In the genomic region with DNA sequence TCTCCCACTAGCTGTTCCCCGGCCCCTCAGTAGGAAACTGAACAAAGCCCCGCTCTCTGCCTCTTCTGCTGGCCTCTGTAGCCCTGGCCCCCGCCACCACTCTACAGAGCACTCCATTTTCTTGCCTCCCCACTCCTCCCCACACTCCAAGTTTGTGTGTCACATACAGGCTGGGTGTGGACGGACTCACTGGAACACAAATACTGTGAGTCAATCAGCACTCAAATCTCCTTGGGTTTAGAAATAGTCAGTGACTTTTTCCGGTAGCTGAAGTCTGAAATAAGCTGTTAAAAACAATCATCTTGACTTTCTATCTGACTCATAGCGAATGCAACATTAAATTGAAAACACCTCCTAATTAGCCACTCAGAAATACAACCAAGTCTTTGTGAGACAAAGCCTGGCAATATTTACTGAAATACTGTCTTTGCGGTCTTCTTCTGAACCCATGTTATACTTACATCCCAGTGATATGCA, we compare ENCODE assay signal across 1 cellular context.
TF ChIP-seq lines count a peak whose summit lies in the region.

No MANE protein-coding gene starts in this region.

TF ChIP-seq in GM12878, 131 proteins besides CTCF, POLR2A, EP300 and RAD21 (continues in another document):
- TF ChIP-seq BACH1 (IDR thresholded peaks at IDR 0.05; ENCODE audit: borderline replicate concordance) (peak; percentile 37; the same call in 1 of the 2 replicates), STAT1 (conservative IDR thresholded peaks at IDR 0.05) (no peak), MEF2B (IDR thresholded peaks at IDR 0.05; ENCODE audit: partially characterized antibody, poor library complexity, severe bottlenecking) (peak; percentile 54), EED (IDR thresholded peaks at IDR 0.05; ENCODE audit: low read depth) (no peak), CBX5 (IDR thresholded peaks at IDR 0.05; ENCODE audit: low read depth) (no peak), PAX8 (IDR thresholded peaks at IDR 0.05) (no peak), SPI1 (IDR thresholded peaks at IDR 0.05; ENCODE audit: borderline replicate concordance, insufficient read depth, low read depth, low read length) (no peak), ZSCAN29 (IDR thresholded peaks at IDR 0.05) (no peak), EZH2 (IDR thresholded peaks at IDR 0.05; ENCODE audit: borderline replicate concordance, control insufficient read depth, low read depth, low read length) (no peak), IRF4 (IDR thresholded peaks at IDR 0.05; ENCODE audit: low read depth, low read length) (peak; percentile 69; the same call in 1 of the 2 replicates), HDAC6 (IDR thresholded peaks at IDR 0.05; ENCODE audit: unreplicated experiment) (no peak), NFIC (IDR thresholded peaks at IDR 0.05; ENCODE audit: low read depth, low read length) (0 out of 2 replicates have a peak, but pooled peaks have one; percentile 23), CBX3 (IDR thresholded peaks at IDR 0.05; ENCODE audit: borderline replicate concordance, low read depth) (no peak), MTA2 (IDR thresholded peaks at IDR 0.05; ENCODE audit: low read depth) (peak; percentile 97), CHD2 (IDR thresholded peaks at IDR 0.05; ENCODE audit: borderline replicate concordance, low read depth, low read length) (no peak), MYB (IDR thresholded peaks at IDR 0.05; ENCODE audit: borderline replicate concordance, low read depth, low read length) (no peak), SMC3 (IDR thresholded peaks at IDR 0.05; ENCODE audit: borderline replicate concordance, low read length) (no peak), NFXL1 (IDR thresholded peaks at IDR 0.05; ENCODE audit: borderline replicate concordance) (no peak), GABPA (IDR thresholded peaks at IDR 0.05; ENCODE audit: low read depth) (no peak), NR2F1 (conservative IDR thresholded peaks at IDR 0.05) (peak; percentile 58), NFYA (IDR thresholded peaks at IDR 0.05; ENCODE audit: borderline replicate concordance, low read depth, low read length) (no peak)
- TF ChIP-seq, protein P1, sequence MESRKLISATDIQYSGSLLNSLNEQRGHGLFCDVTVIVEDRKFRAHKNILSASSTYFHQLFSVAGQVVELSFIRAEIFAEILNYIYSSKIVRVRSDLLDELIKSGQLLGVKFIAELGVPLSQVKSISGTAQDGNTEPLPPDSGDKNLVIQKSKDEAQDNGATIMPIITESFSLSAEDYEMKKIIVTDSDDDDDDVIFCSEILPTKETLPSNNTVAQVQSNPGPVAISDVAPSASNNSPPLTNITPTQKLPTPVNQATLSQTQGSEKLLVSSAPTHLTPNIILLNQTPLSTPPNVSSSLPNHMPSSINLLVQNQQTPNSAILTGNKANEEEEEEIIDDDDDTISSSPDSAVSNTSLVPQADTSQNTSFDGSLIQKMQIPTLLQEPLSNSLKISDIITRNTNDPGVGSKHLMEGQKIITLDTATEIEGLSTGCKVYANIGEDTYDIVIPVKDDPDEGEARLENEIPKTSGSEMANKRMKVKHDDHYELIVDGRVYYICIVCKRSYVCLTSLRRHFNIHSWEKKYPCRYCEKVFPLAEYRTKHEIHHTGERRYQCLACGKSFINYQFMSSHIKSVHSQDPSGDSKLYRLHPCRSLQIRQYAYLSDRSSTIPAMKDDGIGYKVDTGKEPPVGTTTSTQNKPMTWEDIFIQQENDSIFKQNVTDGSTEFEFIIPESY (IDR thresholded peaks at IDR 0.05) = no peak
- TF ChIP-seq, protein P2, sequence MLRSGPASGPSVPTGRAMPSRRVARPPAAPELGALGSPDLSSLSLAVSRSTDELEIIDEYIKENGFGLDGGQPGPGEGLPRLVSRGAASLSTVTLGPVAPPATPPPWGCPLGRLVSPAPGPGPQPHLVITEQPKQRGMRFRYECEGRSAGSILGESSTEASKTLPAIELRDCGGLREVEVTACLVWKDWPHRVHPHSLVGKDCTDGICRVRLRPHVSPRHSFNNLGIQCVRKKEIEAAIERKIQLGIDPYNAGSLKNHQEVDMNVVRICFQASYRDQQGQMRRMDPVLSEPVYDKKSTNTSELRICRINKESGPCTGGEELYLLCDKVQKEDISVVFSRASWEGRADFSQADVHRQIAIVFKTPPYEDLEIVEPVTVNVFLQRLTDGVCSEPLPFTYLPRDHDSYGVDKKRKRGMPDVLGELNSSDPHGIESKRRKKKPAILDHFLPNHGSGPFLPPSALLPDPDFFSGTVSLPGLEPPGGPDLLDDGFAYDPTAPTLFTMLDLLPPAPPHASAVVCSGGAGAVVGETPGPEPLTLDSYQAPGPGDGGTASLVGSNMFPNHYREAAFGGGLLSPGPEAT (IDR thresholded peaks at IDR 0.05; ENCODE audit: low read depth) = 0 out of 2 replicates have a peak, but pooled peaks have one; percentile 35
- TF ChIP-seq, protein P3, sequence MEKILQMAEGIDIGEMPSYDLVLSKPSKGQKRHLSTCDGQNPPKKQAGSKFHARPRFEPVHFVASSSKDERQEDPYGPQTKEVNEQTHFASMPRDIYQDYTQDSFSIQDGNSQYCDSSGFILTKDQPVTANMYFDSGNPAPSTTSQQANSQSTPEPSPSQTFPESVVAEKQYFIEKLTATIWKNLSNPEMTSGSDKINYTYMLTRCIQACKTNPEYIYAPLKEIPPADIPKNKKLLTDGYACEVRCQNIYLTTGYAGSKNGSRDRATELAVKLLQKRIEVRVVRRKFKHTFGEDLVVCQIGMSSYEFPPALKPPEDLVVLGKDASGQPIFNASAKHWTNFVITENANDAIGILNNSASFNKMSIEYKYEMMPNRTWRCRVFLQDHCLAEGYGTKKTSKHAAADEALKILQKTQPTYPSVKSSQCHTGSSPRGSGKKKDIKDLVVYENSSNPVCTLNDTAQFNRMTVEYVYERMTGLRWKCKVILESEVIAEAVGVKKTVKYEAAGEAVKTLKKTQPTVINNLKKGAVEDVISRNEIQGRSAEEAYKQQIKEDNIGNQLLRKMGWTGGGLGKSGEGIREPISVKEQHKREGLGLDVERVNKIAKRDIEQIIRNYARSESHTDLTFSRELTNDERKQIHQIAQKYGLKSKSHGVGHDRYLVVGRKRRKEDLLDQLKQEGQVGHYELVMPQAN (conservative IDR thresholded peaks at IDR 0.05) = no peak
- TF ChIP-seq, protein P4, sequence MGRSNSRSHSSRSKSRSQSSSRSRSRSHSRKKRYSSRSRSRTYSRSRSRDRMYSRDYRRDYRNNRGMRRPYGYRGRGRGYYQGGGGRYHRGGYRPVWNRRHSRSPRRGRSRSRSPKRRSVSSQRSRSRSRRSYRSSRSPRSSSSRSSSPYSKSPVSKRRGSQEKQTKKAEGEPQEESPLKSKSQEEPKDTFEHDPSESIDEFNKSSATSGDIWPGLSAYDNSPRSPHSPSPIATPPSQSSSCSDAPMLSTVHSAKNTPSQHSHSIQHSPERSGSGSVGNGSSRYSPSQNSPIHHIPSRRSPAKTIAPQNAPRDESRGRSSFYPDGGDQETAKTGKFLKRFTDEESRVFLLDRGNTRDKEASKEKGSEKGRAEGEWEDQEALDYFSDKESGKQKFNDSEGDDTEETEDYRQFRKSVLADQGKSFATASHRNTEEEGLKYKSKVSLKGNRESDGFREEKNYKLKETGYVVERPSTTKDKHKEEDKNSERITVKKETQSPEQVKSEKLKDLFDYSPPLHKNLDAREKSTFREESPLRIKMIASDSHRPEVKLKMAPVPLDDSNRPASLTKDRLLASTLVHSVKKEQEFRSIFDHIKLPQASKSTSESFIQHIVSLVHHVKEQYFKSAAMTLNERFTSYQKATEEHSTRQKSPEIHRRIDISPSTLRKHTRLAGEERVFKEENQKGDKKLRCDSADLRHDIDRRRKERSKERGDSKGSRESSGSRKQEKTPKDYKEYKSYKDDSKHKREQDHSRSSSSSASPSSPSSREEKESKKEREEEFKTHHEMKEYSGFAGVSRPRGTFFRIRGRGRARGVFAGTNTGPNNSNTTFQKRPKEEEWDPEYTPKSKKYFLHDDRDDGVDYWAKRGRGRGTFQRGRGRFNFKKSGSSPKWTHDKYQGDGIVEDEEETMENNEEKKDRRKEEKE (IDR thresholded peaks at IDR 0.05) = no peak
- TF ChIP-seq, protein P5, sequence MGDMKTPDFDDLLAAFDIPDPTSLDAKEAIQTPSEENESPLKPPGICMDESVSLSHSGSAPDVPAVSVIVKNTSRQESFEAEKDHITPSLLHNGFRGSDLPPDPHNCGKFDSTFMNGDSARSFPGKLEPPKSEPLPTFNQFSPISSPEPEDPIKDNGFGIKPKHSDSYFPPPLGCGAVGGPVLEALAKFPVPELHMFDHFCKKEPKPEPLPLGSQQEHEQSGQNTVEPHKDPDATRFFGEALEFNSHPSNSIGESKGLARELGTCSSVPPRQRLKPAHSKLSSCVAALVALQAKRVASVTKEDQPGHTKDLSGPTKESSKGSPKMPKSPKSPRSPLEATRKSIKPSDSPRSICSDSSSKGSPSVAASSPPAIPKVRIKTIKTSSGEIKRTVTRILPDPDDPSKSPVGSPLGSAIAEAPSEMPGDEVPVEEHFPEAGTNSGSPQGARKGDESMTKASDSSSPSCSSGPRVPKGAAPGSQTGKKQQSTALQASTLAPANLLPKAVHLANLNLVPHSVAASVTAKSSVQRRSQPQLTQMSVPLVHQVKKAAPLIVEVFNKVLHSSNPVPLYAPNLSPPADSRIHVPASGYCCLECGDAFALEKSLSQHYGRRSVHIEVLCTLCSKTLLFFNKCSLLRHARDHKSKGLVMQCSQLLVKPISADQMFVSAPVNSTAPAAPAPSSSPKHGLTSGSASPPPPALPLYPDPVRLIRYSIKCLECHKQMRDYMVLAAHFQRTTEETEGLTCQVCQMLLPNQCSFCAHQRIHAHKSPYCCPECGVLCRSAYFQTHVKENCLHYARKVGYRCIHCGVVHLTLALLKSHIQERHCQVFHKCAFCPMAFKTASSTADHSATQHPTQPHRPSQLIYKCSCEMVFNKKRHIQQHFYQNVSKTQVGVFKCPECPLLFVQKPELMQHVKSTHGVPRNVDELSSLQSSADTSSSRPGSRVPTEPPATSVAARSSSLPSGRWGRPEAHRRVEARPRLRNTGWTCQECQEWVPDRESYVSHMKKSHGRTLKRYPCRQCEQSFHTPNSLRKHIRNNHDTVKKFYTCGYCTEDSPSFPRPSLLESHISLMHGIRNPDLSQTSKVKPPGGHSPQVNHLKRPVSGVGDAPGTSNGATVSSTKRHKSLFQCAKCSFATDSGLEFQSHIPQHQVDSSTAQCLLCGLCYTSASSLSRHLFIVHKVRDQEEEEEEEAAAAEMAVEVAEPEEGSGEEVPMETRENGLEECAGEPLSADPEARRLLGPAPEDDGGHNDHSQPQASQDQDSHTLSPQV (IDR thresholded peaks at IDR 0.05) = no peak
- TF ChIP-seq, protein P6, sequence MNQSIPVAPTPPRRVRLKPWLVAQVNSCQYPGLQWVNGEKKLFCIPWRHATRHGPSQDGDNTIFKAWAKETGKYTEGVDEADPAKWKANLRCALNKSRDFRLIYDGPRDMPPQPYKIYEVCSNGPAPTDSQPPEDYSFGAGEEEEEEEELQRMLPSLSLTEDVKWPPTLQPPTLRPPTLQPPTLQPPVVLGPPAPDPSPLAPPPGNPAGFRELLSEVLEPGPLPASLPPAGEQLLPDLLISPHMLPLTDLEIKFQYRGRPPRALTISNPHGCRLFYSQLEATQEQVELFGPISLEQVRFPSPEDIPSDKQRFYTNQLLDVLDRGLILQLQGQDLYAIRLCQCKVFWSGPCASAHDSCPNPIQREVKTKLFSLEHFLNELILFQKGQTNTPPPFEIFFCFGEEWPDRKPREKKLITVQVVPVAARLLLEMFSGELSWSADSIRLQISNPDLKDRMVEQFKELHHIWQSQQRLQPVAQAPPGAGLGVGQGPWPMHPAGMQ (IDR thresholded peaks at IDR 0.05; ENCODE audit: borderline replicate concordance) = no peak
- TF ChIP-seq, protein P7, sequence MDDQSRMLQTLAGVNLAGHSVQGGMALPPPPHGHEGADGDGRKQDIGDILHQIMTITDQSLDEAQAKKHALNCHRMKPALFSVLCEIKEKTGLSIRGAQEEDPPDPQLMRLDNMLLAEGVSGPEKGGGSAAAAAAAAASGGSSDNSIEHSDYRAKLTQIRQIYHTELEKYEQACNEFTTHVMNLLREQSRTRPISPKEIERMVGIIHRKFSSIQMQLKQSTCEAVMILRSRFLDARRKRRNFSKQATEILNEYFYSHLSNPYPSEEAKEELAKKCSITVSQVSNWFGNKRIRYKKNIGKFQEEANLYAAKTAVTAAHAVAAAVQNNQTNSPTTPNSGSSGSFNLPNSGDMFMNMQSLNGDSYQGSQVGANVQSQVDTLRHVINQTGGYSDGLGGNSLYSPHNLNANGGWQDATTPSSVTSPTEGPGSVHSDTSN (IDR thresholded peaks at IDR 0.05; ENCODE audit: insufficient replicate concordance, low read depth, low read length) = no peak
- TF ChIP-seq, protein P8, sequence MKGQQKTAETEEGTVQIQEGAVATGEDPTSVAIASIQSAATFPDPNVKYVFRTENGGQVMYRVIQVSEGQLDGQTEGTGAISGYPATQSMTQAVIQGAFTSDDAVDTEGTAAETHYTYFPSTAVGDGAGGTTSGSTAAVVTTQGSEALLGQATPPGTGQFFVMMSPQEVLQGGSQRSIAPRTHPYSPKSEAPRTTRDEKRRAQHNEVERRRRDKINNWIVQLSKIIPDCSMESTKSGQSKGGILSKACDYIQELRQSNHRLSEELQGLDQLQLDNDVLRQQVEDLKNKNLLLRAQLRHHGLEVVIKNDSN (IDR thresholded peaks at IDR 0.05; ENCODE audit: borderline replicate concordance, extremely low read length, insufficient read depth, low read depth, low read length) = no peak
- TF ChIP-seq, protein P9, sequence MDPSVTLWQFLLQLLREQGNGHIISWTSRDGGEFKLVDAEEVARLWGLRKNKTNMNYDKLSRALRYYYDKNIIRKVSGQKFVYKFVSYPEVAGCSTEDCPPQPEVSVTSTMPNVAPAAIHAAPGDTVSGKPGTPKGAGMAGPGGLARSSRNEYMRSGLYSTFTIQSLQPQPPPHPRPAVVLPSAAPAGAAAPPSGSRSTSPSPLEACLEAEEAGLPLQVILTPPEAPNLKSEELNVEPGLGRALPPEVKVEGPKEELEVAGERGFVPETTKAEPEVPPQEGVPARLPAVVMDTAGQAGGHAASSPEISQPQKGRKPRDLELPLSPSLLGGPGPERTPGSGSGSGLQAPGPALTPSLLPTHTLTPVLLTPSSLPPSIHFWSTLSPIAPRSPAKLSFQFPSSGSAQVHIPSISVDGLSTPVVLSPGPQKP (IDR thresholded peaks at IDR 0.05; ENCODE audit: low read depth, low read length) = no peak
- TF ChIP-seq, protein P10, sequence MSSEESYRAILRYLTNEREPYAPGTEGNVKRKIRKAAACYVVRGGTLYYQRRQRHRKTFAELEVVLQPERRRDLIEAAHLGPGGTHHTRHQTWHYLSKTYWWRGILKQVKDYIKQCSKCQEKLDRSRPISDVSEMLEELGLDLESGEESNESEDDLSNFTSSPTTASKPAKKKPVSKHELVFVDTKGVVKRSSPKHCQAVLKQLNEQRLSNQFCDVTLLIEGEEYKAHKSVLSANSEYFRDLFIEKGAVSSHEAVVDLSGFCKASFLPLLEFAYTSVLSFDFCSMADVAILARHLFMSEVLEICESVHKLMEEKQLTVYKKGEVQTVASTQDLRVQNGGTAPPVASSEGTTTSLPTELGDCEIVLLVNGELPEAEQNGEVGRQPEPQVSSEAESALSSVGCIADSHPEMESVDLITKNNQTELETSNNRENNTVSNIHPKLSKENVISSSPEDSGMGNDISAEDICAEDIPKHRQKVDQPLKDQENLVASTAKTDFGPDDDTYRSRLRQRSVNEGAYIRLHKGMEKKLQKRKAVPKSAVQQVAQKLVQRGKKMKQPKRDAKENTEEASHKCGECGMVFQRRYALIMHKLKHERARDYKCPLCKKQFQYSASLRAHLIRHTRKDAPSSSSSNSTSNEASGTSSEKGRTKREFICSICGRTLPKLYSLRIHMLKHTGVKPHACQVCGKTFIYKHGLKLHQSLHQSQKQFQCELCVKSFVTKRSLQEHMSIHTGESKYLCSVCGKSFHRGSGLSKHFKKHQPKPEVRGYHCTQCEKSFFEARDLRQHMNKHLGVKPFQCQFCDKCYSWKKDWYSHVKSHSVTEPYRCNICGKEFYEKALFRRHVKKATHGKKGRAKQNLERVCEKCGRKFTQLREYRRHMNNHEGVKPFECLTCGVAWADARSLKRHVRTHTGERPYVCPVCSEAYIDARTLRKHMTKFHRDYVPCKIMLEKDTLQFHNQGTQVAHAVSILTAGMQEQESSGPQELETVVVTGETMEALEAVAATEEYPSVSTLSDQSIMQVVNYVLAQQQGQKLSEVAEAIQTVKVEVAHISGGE (CRISPR knock-in tag; IDR thresholded peaks at IDR 0.05) = no peak
